In genomic region chr20:17796096-17796563, GRCh38 we compare ENCODE assay signal across 1 cellular context.
A peak's percentile ranks its signal among the peaks of the same experiment; 100 is the strongest.
TF ChIP-seq lines count a peak whose summit lies in the region.

No MANE protein-coding gene starts in this region.

TF ChIP-seq in HepG2, 621 proteins besides CTCF, POLR2A, EP300 and RAD21 (continued from another document and continues in another):
- TF ChIP-seq PBX2 (CRISPR knock-in tag; IDR thresholded peaks at IDR 0.05) (0 out of 2 replicates have a peak, but pooled peaks have one; percentile 8), HOXA7 (CRISPR knock-in tag; IDR thresholded peaks at IDR 0.05) (no peak), ZNF724P (CRISPR knock-in tag; IDR thresholded peaks at IDR 0.05; ENCODE audit: borderline replicate concordance) (no peak), PAF1 (CRISPR knock-in tag; IDR thresholded peaks at IDR 0.05) (no peak), HOXD1 (CRISPR knock-in tag; IDR thresholded peaks at IDR 0.05) (no peak), ZNF136 (CRISPR knock-in tag; IDR thresholded peaks at IDR 0.05; ENCODE audit: low read depth) (no peak), ZBTB33 (CRISPR knock-in tag; IDR thresholded peaks at IDR 0.05) (no peak), NCOR1 (IDR thresholded peaks at IDR 0.05; ENCODE audit: borderline replicate concordance, low read length) (peak; percentile 48; the same call in 1 of the 2 replicates), RBFOX2 (IDR thresholded peaks at IDR 0.05; ENCODE audit: low read depth, low read length) (no peak), ZNF101 (CRISPR knock-in tag; IDR thresholded peaks at IDR 0.05; ENCODE audit: borderline replicate concordance, low read depth) (no peak), POLR2G (IDR thresholded peaks at IDR 0.05; ENCODE audit: low read depth, low read length) (no peak), ZNF383 (CRISPR knock-in tag; IDR thresholded peaks at IDR 0.05; ENCODE audit: borderline replicate concordance) (no peak), ZNF407 (CRISPR knock-in tag; IDR thresholded peaks at IDR 0.05; ENCODE audit: not compliant biosample characterization) (no peak), FUBP1 (CRISPR knock-in tag; IDR thresholded peaks at IDR 0.05; ENCODE audit: borderline replicate concordance) (no peak), ZBTB20 (CRISPR knock-in tag; IDR thresholded peaks at IDR 0.05; ENCODE audit: borderline replicate concordance, low read depth) (no peak), ZNF605 (CRISPR knock-in tag; IDR thresholded peaks at IDR 0.05) (no peak), USF2 (IDR thresholded peaks at IDR 0.05; ENCODE audit: low read depth, low read length) (0 out of 2 replicates have a peak, but pooled peaks have one; percentile 30), USF2 (CRISPR knock-in tag; IDR thresholded peaks at IDR 0.05; ENCODE audit: borderline replicate concordance) (no peak; the same call in 1 of the 2 replicates), ZBTB2 (CRISPR knock-in tag; IDR thresholded peaks at IDR 0.05; ENCODE audit: low read depth) (no peak), SOX13 (IDR thresholded peaks at IDR 0.05) (no peak), SOX13 (CRISPR knock-in tag; conservative IDR thresholded peaks at IDR 0.05 in 1 of 2, IDR thresholded peaks at IDR 0.05 in 1 of 2) (peak in 1 of 2 experiments; percentile 59; a peak in 2 of 4 replicates), ZNF775 (CRISPR knock-in tag; IDR thresholded peaks at IDR 0.05; ENCODE audit: borderline replicate concordance) (no peak), ZMAT3 (CRISPR knock-in tag; conservative IDR thresholded peaks at IDR 0.05) (peak; percentile 41; the same call in 1 of the 2 replicates), FOXA1 (IDR thresholded peaks at IDR 0.05) (no peak), FOXA1 (CRISPR knock-in tag; IDR thresholded peaks at IDR 0.05) (peak; percentile 63), NRL (CRISPR knock-in tag; IDR thresholded peaks at IDR 0.05; ENCODE audit: borderline replicate concordance) (no peak), ZNF687 (CRISPR knock-in tag; IDR thresholded peaks at IDR 0.05) (peak; percentile 14; the same call in 1 of the 2 replicates), ZNF598 (CRISPR knock-in tag; IDR thresholded peaks at IDR 0.05; ENCODE audit: borderline replicate concordance) (no peak)
